In the genomic region with DNA sequence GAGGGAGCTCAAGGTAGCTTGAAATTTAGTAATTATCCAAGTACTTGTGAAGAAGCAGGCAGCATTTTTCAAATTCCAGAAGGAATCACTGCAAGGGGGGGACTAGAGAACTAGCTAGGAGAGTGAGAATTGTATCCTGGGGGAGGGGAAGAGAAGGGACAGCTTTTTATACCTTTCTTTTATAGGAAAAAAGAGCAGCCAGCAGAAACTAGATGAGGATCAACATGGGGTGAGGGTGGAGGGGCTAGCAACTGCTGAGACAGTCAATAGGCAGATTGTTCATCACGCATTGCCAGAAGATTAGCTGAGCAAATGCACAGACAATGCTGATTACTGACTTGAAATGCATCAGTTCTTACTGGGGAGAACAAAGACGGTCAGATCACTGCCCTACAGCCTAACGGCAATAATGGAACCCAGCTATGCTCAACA, we compare ENCODE assay signal across 12 cellular contexts.
DNase-seq lines count a peak whose midpoint lies in the region; ATAC-seq and TF ChIP-seq lines count a peak whose summit lies in the region.
"Had no signal": no experiment of that assay in that cellular context is flagged by ENCODE, and none has a peak within 500 bp of the region (broad histone marks: within the 10 kb centered on the region; RNA-seq: fewer than 3 reads in every experiment).

No MANE protein-coding gene starts in this region.

- ATAC-seq in Right ventricle myocardium inferior (no peak), WTC11 (peak; percentile 89), GM18502 (IDR thresholded peaks at IDR 0.05; ENCODE audit: poor library complexity, unreplicated experiment) (no peak), GM18867 (IDR thresholded peaks at IDR 0.05; ENCODE audit: unreplicated experiment) (no peak)
- ATAC-seq: stimulated activated naive CD8-positive, alpha-beta T cell treated with anti-CD3 and anti-CD28 coated beads, Interleukin-15, Interleukin-2, amounts not matched to agents 100 U/mL and 50 U/mL, for 24 hours had no signal

- H3K4me1 ChIP-seq in cardiac muscle cell (ENCODE audit: low read depth) (peaks cover 29% of the 10 kb centered on the region), tibial artery (no peaks in the 10 kb centered on the region)

- H3K9me3 ChIP-seq in cardiac muscle cell (ENCODE audit: low read depth): no peaks in the 10 kb centered on the region
- H3K9me3 ChIP-seq in tibial artery: no peaks in the 10 kb centered on the region

- peak; percentile 39 to 62 for DNase-seq in cardiac muscle cell (ENCODE audit: low read depth in 1 of 2, low spot score in 1 of 2)
- no peak for DNase-seq in Right ventricle myocardium inferior (ENCODE audit: missing footprints)
- peak; percentile 18 for DNase-seq in WTC11 (ENCODE audit: low spot score)
- DNase-seq in islet precursor cell: peak; percentile 81
- DNase-seq in tibial artery: no peak
- no peak for DNase-seq in HPDE6-E6E7 (ENCODE audit: extremely low spot score)
- DNase-seq: activated CD4-positive, CD25-positive, alpha-beta regulatory T cell; activated T-cell treated with anti-CD3 and anti-CD28 coated beads, Interleukin-2, amount 50 U/mL, for 1 hour; RPMI8226; stimulated activated naive CD8-positive, alpha-beta T cell treated with anti-CD3 and anti-CD28 coated beads, Interleukin-15, Interleukin-2, amounts not matched to agents 100 U/mL and 50 U/mL, for 24 hours had no signal

- TF ChIP-seq CTCF in cardiac muscle cell (IDR thresholded peaks at IDR 0.05; ENCODE audit: low read depth, low read length): no peak
- no peak for TF ChIP-seq CTCF in WTC11 (IDR thresholded peaks at IDR 0.05)
- TF ChIP-seq CTCF in tibial artery (IDR thresholded peaks at IDR 0.05): no peak

- CTCF ChIA-PET in WTC11 (lab: Charles Lee): interaction anchor here (1.0 to 2.4 kb wide), 6 partner anchors 51 to 519 kb away, joined by 3 to 13 read pairs (median 4); a partner anchor contains a TSS

- no peaks in the 10 kb centered on the region for H3K27me3 ChIP-seq in cardiac muscle cell
- no peaks in the 10 kb centered on the region for H3K27me3 ChIP-seq in tibial artery

- H3K27ac ChIP-seq in cardiac muscle cell (peak overlapping the region; percentile 75), tibial artery (no peak overlapping the region)

- 0 out of 2 replicates have a peak, but pooled peaks cover 3% of the 10 kb centered on the region for H3K36me3 Mint-ChIP-seq in WTC11

- POLR2A ChIA-PET in WTC11 (lab: Charles Lee): interaction anchor here (0.7 to 2.2 kb wide), 2 partner anchors 485 to 514 kb away, joined by 5 to 18 read pairs; a partner anchor contains a TSS

- no peaks in the 10 kb centered on the region for H3K36me3 ChIP-seq in cardiac muscle cell
- H3K36me3 ChIP-seq in tibial artery: no peaks in the 10 kb centered on the region

- peak overlapping the region; percentile 99 for H3K27ac Mint-ChIP-seq in WTC11

- H3K4me3 ChIP-seq in cardiac muscle cell (no peak overlapping the region), tibial artery (no peak overlapping the region)

- H3K9me3 Mint-ChIP-seq in WTC11: no peaks in the 10 kb centered on the region

- H3K27me3 Mint-ChIP-seq in WTC11 (ENCODE audit: low read depth): no peaks in the 10 kb centered on the region

- H3K4me1 Mint-ChIP-seq in WTC11: peaks cover 67% of the 10 kb centered on the region

- peak overlapping the region; percentile 37 for H3K4me3 Mint-ChIP-seq in WTC11

- intact Hi-C loops in Right ventricle myocardium inferior (cut with DNase I) (no loop called here), tibial artery (cut with DNase I; ENCODE audit: low total_unique reads) (loop anchor here (10.0 kb wide), 1 partner anchor 514 kb away; a partner anchor contains a TSS)

TF ChIP-seq in WTC11, 78 proteins besides CTCF, POLR2A, EP300 and RAD21 (continues in another document):
- TF ChIP-seq FOXJ3 (CRISPR knock-in tag; IDR thresholded peaks at IDR 0.05; ENCODE audit: borderline replicate concordance) (no peak), ELF4 (CRISPR knock-in tag; IDR thresholded peaks at IDR 0.05; ENCODE audit: low read depth) (no peak), SMAD3 (CRISPR knock-in tag; IDR thresholded peaks at IDR 0.05; ENCODE audit: borderline replicate concordance) (no peak)
- TF ChIP-seq, protein P1, sequence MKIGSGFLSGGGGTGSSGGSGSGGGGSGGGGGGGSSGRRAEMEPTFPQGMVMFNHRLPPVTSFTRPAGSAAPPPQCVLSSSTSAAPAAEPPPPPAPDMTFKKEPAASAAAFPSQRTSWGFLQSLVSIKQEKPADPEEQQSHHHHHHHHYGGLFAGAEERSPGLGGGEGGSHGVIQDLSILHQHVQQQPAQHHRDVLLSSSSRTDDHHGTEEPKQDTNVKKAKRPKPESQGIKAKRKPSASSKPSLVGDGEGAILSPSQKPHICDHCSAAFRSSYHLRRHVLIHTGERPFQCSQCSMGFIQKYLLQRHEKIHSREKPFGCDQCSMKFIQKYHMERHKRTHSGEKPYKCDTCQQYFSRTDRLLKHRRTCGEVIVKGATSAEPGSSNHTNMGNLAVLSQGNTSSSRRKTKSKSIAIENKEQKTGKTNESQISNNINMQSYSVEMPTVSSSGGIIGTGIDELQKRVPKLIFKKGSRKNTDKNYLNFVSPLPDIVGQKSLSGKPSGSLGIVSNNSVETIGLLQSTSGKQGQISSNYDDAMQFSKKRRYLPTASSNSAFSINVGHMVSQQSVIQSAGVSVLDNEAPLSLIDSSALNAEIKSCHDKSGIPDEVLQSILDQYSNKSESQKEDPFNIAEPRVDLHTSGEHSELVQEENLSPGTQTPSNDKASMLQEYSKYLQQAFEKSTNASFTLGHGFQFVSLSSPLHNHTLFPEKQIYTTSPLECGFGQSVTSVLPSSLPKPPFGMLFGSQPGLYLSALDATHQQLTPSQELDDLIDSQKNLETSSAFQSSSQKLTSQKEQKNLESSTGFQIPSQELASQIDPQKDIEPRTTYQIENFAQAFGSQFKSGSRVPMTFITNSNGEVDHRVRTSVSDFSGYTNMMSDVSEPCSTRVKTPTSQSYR (CRISPR knock-in tag; IDR thresholded peaks at IDR 0.05): peak; percentile 63; the same call in 1 of the 2 replicates
- TF ChIP-seq, protein P2, sequence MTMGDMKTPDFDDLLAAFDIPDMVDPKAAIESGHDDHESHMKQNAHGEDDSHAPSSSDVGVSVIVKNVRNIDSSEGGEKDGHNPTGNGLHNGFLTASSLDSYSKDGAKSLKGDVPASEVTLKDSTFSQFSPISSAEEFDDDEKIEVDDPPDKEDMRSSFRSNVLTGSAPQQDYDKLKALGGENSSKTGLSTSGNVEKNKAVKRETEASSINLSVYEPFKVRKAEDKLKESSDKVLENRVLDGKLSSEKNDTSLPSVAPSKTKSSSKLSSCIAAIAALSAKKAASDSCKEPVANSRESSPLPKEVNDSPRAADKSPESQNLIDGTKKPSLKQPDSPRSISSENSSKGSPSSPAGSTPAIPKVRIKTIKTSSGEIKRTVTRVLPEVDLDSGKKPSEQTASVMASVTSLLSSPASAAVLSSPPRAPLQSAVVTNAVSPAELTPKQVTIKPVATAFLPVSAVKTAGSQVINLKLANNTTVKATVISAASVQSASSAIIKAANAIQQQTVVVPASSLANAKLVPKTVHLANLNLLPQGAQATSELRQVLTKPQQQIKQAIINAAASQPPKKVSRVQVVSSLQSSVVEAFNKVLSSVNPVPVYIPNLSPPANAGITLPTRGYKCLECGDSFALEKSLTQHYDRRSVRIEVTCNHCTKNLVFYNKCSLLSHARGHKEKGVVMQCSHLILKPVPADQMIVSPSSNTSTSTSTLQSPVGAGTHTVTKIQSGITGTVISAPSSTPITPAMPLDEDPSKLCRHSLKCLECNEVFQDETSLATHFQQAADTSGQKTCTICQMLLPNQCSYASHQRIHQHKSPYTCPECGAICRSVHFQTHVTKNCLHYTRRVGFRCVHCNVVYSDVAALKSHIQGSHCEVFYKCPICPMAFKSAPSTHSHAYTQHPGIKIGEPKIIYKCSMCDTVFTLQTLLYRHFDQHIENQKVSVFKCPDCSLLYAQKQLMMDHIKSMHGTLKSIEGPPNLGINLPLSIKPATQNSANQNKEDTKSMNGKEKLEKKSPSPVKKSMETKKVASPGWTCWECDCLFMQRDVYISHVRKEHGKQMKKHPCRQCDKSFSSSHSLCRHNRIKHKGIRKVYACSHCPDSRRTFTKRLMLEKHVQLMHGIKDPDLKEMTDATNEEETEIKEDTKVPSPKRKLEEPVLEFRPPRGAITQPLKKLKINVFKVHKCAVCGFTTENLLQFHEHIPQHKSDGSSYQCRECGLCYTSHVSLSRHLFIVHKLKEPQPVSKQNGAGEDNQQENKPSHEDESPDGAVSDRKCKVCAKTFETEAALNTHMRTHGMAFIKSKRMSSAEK (CRISPR knock-in tag; IDR thresholded peaks at IDR 0.05; ENCODE audit: borderline replicate concordance): no peak
- TF ChIP-seq, protein P3, sequence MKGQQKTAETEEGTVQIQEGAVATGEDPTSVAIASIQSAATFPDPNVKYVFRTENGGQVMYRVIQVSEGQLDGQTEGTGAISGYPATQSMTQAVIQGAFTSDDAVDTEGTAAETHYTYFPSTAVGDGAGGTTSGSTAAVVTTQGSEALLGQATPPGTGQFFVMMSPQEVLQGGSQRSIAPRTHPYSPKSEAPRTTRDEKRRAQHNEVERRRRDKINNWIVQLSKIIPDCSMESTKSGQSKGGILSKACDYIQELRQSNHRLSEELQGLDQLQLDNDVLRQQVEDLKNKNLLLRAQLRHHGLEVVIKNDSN (CRISPR knock-in tag; IDR thresholded peaks at IDR 0.05): 0 out of 2 replicates have a peak, but pooled peaks have one; percentile 13
- TF ChIP-seq, protein P4, sequence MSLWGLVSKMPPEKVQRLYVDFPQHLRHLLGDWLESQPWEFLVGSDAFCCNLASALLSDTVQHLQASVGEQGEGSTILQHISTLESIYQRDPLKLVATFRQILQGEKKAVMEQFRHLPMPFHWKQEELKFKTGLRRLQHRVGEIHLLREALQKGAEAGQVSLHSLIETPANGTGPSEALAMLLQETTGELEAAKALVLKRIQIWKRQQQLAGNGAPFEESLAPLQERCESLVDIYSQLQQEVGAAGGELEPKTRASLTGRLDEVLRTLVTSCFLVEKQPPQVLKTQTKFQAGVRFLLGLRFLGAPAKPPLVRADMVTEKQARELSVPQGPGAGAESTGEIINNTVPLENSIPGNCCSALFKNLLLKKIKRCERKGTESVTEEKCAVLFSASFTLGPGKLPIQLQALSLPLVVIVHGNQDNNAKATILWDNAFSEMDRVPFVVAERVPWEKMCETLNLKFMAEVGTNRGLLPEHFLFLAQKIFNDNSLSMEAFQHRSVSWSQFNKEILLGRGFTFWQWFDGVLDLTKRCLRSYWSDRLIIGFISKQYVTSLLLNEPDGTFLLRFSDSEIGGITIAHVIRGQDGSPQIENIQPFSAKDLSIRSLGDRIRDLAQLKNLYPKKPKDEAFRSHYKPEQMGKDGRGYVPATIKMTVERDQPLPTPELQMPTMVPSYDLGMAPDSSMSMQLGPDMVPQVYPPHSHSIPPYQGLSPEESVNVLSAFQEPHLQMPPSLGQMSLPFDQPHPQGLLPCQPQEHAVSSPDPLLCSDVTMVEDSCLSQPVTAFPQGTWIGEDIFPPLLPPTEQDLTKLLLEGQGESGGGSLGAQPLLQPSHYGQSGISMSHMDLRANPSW (CRISPR knock-in tag; conservative IDR thresholded peaks at IDR 0.05; ENCODE audit: low read depth): no peak

Comparison
In these comparisons a context has a peak if more than half of its experiments do, and no peak if none do; other contexts are left out.
1. DNase-seq: peak in cardiac muscle cell (2 of 2), WTC11 (single experiment) and islet precursor cell (single experiment); none in Right ventricle myocardium inferior (single experiment), tibial artery (0 of 2) and HPDE6-E6E7 (single experiment).